Comparison of ENCODE assay signal across 8 cellular contexts in the genomic region with DNA sequence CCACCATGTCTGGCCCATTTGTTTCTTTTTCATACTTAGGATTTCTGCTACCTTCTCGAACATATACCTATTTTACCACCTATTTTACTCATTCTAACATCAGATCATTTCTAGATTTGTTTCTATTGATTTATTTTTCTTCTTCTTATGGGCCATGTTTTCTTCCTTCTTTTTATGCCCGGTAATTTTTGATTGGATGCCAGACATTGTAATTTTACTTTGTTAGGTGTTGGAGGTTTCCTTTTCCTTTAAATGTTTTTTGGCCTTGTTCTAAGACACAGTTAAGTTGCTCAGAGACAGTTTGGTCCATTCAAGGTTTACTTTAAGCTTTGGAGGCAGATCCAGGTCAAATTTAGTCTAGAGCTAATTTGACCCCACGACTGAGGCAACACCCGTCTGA.
"Had no signal": no experiment of that assay in that cellular context is flagged by ENCODE, and none has a peak within 500 bp of the region (broad histone marks: within the 10 kb centered on the region; RNA-seq: fewer than 3 reads in every experiment).

No MANE protein-coding gene starts in this region.

- FAIRE-seq: G401.6, GM12878, GM12891, GM12892, GM18507, GM19239 had no signal

- ATAC-seq: GM12878 had no signal

- DNase-seq: GDM1, GF-D8 had no signal

- H3K4me3 ChIP-seq: GM12878 had no signal
